In the genomic region with DNA sequence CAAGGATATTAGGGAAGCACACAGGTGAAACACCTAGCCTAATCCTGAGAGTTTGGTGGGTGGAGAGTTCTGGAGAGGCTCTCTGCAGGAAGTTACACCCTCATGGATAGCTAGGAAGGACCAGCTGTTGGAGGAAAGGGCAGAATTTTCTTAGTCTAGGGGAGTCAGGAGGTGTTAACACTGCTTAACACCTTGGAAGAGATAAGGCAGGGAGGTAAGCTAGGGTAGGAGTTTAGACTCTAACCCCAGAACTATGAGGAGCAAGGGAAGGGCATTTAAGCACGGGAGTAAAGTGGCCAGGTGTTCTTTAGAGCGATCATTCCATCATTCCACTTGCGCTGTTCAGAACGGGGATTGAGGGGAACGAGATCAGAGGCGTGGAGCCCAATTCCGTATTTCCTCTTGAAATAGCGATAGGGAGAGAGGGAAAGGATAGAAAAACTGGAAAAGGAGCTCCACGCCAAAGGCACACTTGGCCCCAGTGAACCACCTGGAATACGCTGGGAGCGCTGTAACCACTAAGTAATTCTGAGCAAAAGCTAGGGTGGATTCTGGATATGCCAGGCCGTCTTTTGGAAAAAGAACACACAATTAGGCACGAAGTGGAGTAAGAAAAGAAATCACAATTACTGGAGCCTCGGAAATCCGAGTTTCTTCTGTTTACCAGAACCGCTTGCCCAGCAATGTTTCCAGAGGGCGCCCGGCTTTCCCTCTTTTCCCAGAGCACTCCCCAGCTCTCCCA, we compare ENCODE assay signal across 8 cellular contexts. TPM values are rescaled to one million over a fixed set of nuclear protein-coding genes. Genes with fewer than 3 reads are reported as not detected.
A peak's percentile ranks its signal among the peaks of the same experiment; 100 is the strongest.
DNase-seq lines count a peak whose midpoint lies in the region; ATAC-seq, FAIRE-seq and TF ChIP-seq lines count a peak whose summit lies in the region.

No MANE protein-coding gene starts in this region.

- peaks cover 1% of the 10 kb centered on the region for H3K36me3 Mint-ChIP-seq in activated CD4-positive, alpha-beta T cell treated with anti-CD3 and anti-CD28 coated beads for 36 hours (ENCODE audit: low read depth)
- H3K36me3 Mint-ChIP-seq in activated naive CD8-positive, alpha-beta T cell: no peaks in the 10 kb centered on the region

- H3K4me3 Mint-ChIP-seq in activated CD4-positive, alpha-beta T cell treated with anti-CD3 and anti-CD28 coated beads for 36 hours: peak overlapping the region; percentile 69
- peak overlapping the region; percentile 86 for H3K4me3 Mint-ChIP-seq in activated naive CD8-positive, alpha-beta T cell

- H3K9me3 ChIP-seq in kidney (ENCODE audit: control insufficient read depth in 1 of 2, low read length in 2 of 2): no peaks in the 10 kb centered on the region

- ATAC-seq in activated CD4-positive, alpha-beta T cell treated with anti-CD3 and anti-CD28 coated beads for 36 hours: no peak

- no peak for DNase-seq in activated CD4-positive, alpha-beta T cell treated with anti-CD3 and anti-CD28 coated beads for 36 hours
- no peak for DNase-seq in activated CD4-positive, alpha-beta T cell treated with anti-CD3 and anti-CD28 coated beads for 48 hours
- DNase-seq in kidney (no peak), superior temporal gyrus (ENCODE audit: extremely low spot score) (peak; percentile 48), NK-92 (lab: John Stamatoyannopoulos, UW; ENCODE audit: unreplicated experiment) (no peak)
- no peak for DNase-seq in activated CD8-positive, alpha-beta memory T cell treated with anti-CD3 and anti-CD28 coated beads for 24 hours
- DNase-seq in stimulated activated CD8-positive, alpha-beta memory T cell treated with anti-CD3 and anti-CD28 coated beads, Interleukin-4, amount 100 ng/mL, for 48 hours: no peak

- no peak overlapping the region for H3K27ac Mint-ChIP-seq in activated CD4-positive, alpha-beta T cell treated with anti-CD3 and anti-CD28 coated beads for 36 hours
- no peak overlapping the region for H3K27ac Mint-ChIP-seq in activated naive CD8-positive, alpha-beta T cell

- H3K9ac ChIP-seq in kidney (ENCODE audit: low read length in 2 of 2): peak overlapping the region in 1 of 2 donors; percentile 40

- peaks cover 41% of the 10 kb centered on the region for H3K27me3 Mint-ChIP-seq in activated CD4-positive, alpha-beta T cell treated with anti-CD3 and anti-CD28 coated beads for 36 hours
- peaks cover 9% of the 10 kb centered on the region for H3K27me3 Mint-ChIP-seq in activated naive CD8-positive, alpha-beta T cell

- no peaks in the 10 kb centered on the region for H3K36me3 ChIP-seq in kidney (ENCODE audit: control insufficient read depth in 1 of 2, insufficient read depth in 2 of 2, low read length in 2 of 2)

- peak overlapping the region; percentile 3 to 66 for H3K4me3 ChIP-seq in kidney (ENCODE audit: low read length in 2 of 2)

- peaks cover 14% of the 10 kb centered on the region for H3K4me1 Mint-ChIP-seq in activated CD4-positive, alpha-beta T cell treated with anti-CD3 and anti-CD28 coated beads for 36 hours
- peaks cover 27% of the 10 kb centered on the region for H3K4me1 Mint-ChIP-seq in activated naive CD8-positive, alpha-beta T cell (ENCODE audit: low read depth)

- no peak for FAIRE-seq in kidney (lab: Jason Lieb, UNC)

- peak overlapping the region in 1 of 2 donors; percentile 22 for H3K27ac ChIP-seq in kidney (ENCODE audit: low read depth in 2 of 2, low read length in 2 of 2)

- no peaks in the 10 kb centered on the region for H3K9me3 Mint-ChIP-seq in activated CD4-positive, alpha-beta T cell treated with anti-CD3 and anti-CD28 coated beads for 36 hours (ENCODE audit: low read depth)
- no peaks in the 10 kb centered on the region for H3K9me3 Mint-ChIP-seq in activated naive CD8-positive, alpha-beta T cell (ENCODE audit: low read depth)

- CTCF ChIA-PET in activated CD4-positive, alpha-beta T cell treated with anti-CD3 and anti-CD28 coated beads for 36 hours (lab: Charles Lee): interaction anchor here (0.8 to 1.1 kb wide), 3 partner anchors 32 to 254 kb away, joined by 3 read pairs; partner anchors contain the start of gene EDARADD

- TF ChIP-seq CTCF in kidney (IDR thresholded peaks at IDR 0.05; ENCODE audit: borderline replicate concordance, extremely low read depth, insufficient read depth): no peak

- POLR2A ChIA-PET in activated CD4-positive, alpha-beta T cell treated with anti-CD3 and anti-CD28 coated beads for 36 hours (lab: Charles Lee): interaction anchor here (0.6 kb wide), 1 partner anchor 373 kb away, joined by 3 read pairs; no protein-coding TSS in a partner anchor

- intact Hi-C loops in activated CD4-positive, alpha-beta T cell treated with anti-CD3 and anti-CD28 coated beads for 36 hours (cut with DNase I, micrococcal nuclease): loop anchor here (5.0 to 10.0 kb wide), 3 partner anchors 254 to 461 kb away; partner anchors contain the start of genes EDARADD (in 1 of the 2) and HEATR1 (in 1 of the 2)
- intact Hi-C loops in kidney (cut with DNase I): no loop called here

- H3K4me1 ChIP-seq in kidney (ENCODE audit: control insufficient read depth in 1 of 2, insufficient read depth in 1 of 2, low read depth in 1 of 2, low read length in 2 of 2): peaks cover 0 to 9% of the 10 kb centered on the region in 2 donors

RNA-seq across cellular contexts. Expression of gene GPR137B, which starts 1.5 kb away (rescaled TPM):
- total RNA-seq in activated CD4-positive, alpha-beta T cell treated with anti-CD3 and anti-CD28 coated beads for 36 hours: 1 to 10 TPM; 5.0 to 5.6 TPM
- 22.2 TPM for total RNA-seq in kidney
- 31.4 TPM for polyA plus RNA-seq in kidney (ENCODE audit: insufficient read depth, low read depth, low replicate concordance)
